1 cellular context compared by ENCODE assay signal in genomic region chr18:49886891-49887764, GRCh38.
TF ChIP-seq lines count a peak whose summit lies in the region.

No MANE protein-coding gene starts in this region.

TF ChIP-seq in HEK293, 187 proteins besides CTCF, POLR2A, EP300 and RAD21 (continued from another document):
- TF ChIP-seq RBAK (tag by site-specific recombination; IDR thresholded peaks at IDR 0.05) (no peak), ZNF350 (tag by site-specific recombination; IDR thresholded peaks at IDR 0.05) (0 out of 2 replicates have a peak, but pooled peaks have one; percentile 28), PRDM10 (tag by site-specific recombination; IDR thresholded peaks at IDR 0.05) (peak; percentile 95), ZNF626 (tag by site-specific recombination; IDR thresholded peaks at IDR 0.05) (no peak), ZBTB48 (tag by site-specific recombination; IDR thresholded peaks at IDR 0.05) (no peak), ZSCAN5A (tag by site-specific recombination; IDR thresholded peaks at IDR 0.05) (no peak), ZNF341 (tag by site-specific recombination; IDR thresholded peaks at IDR 0.05; ENCODE audit: low read depth) (no peak), GLIS1 (tag by site-specific recombination; IDR thresholded peaks at IDR 0.05) (peak; percentile 44; the same call in 1 of the 2 replicates), ZNF398 (tag by site-specific recombination; IDR thresholded peaks at IDR 0.05) (peak; percentile 36), ZFHX2 (tag by site-specific recombination; conservative IDR thresholded peaks at IDR 0.05) (peak; percentile 76), ZNF629 (tag by site-specific recombination; IDR thresholded peaks at IDR 0.05) (peak; percentile 84), YY1 (tag by site-specific recombination; IDR thresholded peaks at IDR 0.05) (no peak), ZNF544 (tag by site-specific recombination; IDR thresholded peaks at IDR 0.05) (no peak), ZNF768 (tag by site-specific recombination; IDR thresholded peaks at IDR 0.05) (no peak), ZNF280C (tag by site-specific recombination; IDR thresholded peaks at IDR 0.05) (no peak), ZNF624 (tag by site-specific recombination; IDR thresholded peaks at IDR 0.05) (no peak), YY2 (tag by site-specific recombination; IDR thresholded peaks at IDR 0.05) (no peak), SETDB1 (IDR thresholded peaks at IDR 0.05; ENCODE audit: insufficient read length, low read length) (no peak), ZNF37A (tag by site-specific recombination; IDR thresholded peaks at IDR 0.05) (no peak), EGR2 (tag by site-specific recombination; IDR thresholded peaks at IDR 0.05; ENCODE audit: low read depth) (peak; percentile 45; the same call in 1 of the 2 replicates), ZNF121 (tag by site-specific recombination; IDR thresholded peaks at IDR 0.05) (no peak), ZNF211 (tag by site-specific recombination; IDR thresholded peaks at IDR 0.05; ENCODE audit: low read depth) (no peak), ZBTB11 (tag by site-specific recombination; conservative IDR thresholded peaks at IDR 0.05; ENCODE audit: low read depth) (no peak), ZSCAN18 (tag by site-specific recombination; IDR thresholded peaks at IDR 0.05) (no peak), SCRT2 (tag by site-specific recombination; IDR thresholded peaks at IDR 0.05) (no peak), BCL11B (tag by site-specific recombination; IDR thresholded peaks at IDR 0.05; ENCODE audit: low read depth) (no peak), ZNF132 (tag by site-specific recombination; IDR thresholded peaks at IDR 0.05; ENCODE audit: borderline replicate concordance) (no peak), ZNF707 (tag by site-specific recombination; IDR thresholded peaks at IDR 0.05) (no peak), ZNF311 (tag by site-specific recombination; IDR thresholded peaks at IDR 0.05; ENCODE audit: borderline replicate concordance) (no peak), ATF2 (tag by site-specific recombination; IDR thresholded peaks at IDR 0.05; ENCODE audit: low read depth) (peak; percentile 90), ZNF585B (tag by site-specific recombination; IDR thresholded peaks at IDR 0.05) (no peak), ZNF362 (tag by site-specific recombination; IDR thresholded peaks at IDR 0.05) (no peak), ZNF140 (tag by site-specific recombination; IDR thresholded peaks at IDR 0.05) (no peak), ZNF174 (tag by site-specific recombination; IDR thresholded peaks at IDR 0.05) (no peak), ZBTB21 (tag by site-specific recombination; IDR thresholded peaks at IDR 0.05) (peak; percentile 74; the same call in 1 of the 2 replicates), ZNF555 (tag by site-specific recombination; conservative IDR thresholded peaks at IDR 0.05) (no peak), ZNF248 (tag by site-specific recombination; IDR thresholded peaks at IDR 0.05) (no peak), ZNF776 (tag by site-specific recombination; IDR thresholded peaks at IDR 0.05; ENCODE audit: borderline replicate concordance) (no peak), ZNF335 (tag by site-specific recombination; conservative IDR thresholded peaks at IDR 0.05) (0 out of 2 replicates have a peak, but pooled peaks have one; percentile 14)
